Comparison of ENCODE assay signal across 1 cellular context in the genomic region with DNA sequence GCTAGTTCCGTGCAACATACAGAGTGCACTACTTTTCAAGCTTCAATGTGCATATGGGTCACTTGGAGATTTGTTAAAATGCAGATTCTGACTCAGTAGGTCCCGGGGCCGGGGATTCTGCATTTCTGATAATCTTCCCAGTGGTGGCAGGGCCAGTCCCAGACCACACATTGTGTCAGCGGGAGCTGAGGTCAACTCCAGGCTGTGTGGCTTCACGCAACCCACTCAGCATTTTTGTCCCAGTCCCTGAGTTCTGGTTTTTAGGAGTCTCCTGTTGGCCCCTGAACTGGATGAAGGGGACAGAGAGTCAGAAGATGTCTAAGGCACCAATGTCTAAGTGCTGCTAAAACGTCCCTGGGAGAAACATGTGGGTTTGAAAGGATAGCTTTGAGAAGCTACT.
TF ChIP-seq lines count a peak whose summit lies in the region.

No MANE protein-coding gene starts in this region.

TF ChIP-seq in GM23338, 12 proteins besides CTCF, POLR2A, EP300 and RAD21 (continued from another document):
- TF ChIP-seq, protein P1, sequence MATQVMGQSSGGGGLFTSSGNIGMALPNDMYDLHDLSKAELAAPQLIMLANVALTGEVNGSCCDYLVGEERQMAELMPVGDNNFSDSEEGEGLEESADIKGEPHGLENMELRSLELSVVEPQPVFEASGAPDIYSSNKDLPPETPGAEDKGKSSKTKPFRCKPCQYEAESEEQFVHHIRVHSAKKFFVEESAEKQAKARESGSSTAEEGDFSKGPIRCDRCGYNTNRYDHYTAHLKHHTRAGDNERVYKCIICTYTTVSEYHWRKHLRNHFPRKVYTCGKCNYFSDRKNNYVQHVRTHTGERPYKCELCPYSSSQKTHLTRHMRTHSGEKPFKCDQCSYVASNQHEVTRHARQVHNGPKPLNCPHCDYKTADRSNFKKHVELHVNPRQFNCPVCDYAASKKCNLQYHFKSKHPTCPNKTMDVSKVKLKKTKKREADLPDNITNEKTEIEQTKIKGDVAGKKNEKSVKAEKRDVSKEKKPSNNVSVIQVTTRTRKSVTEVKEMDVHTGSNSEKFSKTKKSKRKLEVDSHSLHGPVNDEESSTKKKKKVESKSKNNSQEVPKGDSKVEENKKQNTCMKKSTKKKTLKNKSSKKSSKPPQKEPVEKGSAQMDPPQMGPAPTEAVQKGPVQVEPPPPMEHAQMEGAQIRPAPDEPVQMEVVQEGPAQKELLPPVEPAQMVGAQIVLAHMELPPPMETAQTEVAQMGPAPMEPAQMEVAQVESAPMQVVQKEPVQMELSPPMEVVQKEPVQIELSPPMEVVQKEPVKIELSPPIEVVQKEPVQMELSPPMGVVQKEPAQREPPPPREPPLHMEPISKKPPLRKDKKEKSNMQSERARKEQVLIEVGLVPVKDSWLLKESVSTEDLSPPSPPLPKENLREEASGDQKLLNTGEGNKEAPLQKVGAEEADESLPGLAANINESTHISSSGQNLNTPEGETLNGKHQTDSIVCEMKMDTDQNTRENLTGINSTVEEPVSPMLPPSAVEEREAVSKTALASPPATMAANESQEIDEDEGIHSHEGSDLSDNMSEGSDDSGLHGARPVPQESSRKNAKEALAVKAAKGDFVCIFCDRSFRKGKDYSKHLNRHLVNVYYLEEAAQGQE (IDR thresholded peaks at IDR 0.05; ENCODE audit: unreplicated experiment), result no peak
- TF ChIP-seq EZH2 (IDR thresholded peaks at IDR 0.05; ENCODE audit: low read depth, unreplicated experiment) (no peak), JUNB (IDR thresholded peaks at IDR 0.05; ENCODE audit: unreplicated experiment) (no peak), CREB1 (CRISPR knock-in tag; IDR thresholded peaks at IDR 0.05; ENCODE audit: low read depth) (no peak), ZNF114 (CRISPR knock-in tag; IDR thresholded peaks at IDR 0.05) (no peak), POLR2AphosphoS5 (IDR thresholded peaks at IDR 0.05; ENCODE audit: low read depth) (no peak)
- TF ChIP-seq, protein P2, sequence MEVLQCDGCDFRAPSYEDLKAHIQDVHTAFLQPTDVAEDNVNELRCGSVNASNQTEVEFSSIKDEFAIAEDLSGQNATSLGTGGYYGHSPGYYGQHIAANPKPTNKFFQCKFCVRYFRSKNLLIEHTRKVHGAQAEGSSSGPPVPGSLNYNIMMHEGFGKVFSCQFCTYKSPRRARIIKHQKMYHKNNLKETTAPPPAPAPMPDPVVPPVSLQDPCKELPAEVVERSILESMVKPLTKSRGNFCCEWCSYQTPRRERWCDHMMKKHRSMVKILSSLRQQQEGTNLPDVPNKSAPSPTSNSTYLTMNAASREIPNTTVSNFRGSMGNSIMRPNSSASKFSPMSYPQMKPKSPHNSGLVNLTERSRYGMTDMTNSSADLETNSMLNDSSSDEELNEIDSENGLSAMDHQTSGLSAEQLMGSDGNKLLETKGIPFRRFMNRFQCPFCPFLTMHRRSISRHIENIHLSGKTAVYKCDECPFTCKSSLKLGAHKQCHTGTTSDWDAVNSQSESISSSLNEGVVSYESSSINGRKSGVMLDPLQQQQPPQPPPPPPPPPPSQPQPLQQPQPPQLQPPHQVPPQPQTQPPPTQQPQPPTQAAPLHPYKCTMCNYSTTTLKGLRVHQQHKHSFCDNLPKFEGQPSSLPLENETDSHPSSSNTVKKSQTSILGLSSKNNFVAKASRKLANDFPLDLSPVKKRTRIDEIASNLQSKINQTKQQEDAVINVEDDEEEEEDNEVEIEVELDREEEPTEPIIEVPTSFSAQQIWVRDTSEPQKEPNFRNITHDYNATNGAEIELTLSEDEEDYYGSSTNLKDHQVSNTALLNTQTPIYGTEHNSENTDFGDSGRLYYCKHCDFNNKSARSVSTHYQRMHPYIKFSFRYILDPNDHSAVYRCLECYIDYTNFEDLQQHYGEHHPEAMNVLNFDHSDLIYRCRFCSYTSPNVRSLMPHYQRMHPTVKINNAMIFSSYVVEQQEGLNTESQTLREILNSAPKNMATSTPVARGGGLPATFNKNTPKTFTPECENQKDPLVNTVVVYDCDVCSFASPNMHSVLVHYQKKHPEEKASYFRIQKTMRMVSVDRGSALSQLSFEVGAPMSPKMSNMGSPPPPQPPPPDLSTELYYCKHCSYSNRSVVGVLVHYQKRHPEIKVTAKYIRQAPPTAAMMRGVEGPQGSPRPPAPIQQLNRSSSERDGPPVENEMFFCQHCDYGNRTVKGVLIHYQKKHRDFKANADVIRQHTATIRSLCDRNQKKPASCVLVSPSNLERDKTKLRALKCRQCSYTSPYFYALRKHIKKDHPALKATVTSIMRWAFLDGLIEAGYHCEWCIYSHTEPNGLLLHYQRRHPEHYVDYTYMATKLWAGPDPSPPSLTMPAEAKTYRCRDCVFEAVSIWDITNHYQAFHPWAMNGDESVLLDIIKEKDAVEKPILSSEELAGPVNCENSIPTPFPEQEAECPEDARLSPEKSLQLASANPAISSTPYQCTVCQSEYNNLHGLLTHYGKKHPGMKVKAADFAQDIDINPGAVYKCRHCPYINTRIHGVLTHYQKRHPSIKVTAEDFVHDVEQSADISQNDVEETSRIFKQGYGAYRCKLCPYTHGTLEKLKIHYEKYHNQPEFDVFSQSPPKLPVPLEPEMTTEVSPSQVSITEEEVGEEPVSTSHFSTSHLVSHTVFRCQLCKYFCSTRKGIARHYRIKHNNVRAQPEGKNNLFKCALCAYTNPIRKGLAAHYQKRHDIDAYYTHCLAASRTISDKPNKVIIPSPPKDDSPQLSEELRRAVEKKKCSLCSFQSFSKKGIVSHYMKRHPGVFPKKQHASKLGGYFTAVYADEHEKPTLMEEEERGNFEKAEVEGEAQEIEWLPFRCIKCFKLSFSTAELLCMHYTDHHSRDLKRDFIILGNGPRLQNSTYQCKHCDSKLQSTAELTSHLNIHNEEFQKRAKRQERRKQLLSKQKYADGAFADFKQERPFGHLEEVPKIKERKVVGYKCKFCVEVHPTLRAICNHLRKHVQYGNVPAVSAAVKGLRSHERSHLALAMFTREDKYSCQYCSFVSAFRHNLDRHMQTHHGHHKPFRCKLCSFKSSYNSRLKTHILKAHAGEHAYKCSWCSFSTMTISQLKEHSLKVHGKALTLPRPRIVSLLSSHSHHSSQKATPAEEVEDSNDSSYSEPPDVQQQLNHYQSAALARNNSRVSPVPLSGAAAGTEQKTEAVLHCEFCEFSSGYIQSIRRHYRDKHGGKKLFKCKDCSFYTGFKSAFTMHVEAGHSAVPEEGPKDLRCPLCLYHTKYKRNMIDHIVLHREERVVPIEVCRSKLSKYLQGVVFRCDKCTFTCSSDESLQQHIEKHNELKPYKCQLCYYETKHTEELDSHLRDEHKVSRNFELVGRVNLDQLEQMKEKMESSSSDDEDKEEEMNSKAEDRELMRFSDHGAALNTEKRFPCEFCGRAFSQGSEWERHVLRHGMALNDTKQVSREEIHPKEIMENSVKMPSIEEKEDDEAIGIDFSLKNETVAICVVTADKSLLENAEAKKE (CRISPR knock-in tag; IDR thresholded peaks at IDR 0.05), result no peak
- TF ChIP-seq, protein P3, sequence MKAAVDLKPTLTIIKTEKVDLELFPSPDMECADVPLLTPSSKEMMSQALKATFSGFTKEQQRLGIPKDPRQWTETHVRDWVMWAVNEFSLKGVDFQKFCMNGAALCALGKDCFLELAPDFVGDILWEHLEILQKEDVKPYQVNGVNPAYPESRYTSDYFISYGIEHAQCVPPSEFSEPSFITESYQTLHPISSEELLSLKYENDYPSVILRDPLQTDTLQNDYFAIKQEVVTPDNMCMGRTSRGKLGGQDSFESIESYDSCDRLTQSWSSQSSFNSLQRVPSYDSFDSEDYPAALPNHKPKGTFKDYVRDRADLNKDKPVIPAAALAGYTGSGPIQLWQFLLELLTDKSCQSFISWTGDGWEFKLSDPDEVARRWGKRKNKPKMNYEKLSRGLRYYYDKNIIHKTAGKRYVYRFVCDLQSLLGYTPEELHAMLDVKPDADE (IDR thresholded peaks at IDR 0.05), result no peak
